ENCODE assay signal across 1 cellular context in the genomic region with DNA sequence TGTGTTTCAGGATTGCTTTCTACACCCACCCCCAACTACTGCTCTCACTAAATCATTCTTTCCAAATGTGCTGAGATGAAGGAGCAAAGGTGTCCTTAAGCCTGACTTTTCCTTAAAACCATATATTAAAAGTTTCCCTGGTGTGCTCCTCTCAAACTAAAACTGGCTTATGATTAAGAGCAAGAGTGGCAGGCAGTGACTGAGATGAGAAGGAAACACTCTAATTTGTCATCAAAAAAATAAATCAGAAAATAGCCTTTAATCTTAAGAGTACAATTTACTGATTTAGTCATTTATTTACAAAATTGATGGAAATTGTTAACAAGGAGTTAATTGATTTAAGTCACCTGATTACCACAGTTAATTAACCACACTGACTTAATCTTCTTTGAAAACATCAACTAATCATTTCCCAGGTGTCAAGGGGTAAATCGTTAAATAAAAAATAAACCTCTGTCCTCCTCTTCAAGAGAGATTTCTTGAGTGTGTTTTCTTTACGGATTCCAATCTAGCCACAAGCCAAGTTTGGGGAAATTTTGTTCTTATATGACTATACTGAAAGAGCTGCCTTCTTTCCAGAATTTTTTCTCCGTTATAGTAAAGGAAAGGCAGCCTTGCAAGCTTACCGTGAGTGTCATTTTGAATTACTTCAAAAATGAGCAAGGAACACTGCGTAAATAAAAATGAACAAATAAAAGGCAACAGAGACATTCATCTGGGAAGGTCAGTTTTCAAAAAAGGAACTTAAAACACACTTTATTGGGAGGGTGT.
TF ChIP-seq lines count a peak whose summit lies in the region.

No MANE protein-coding gene starts in this region.

TF ChIP-seq in HEK293, 187 proteins besides CTCF, POLR2A, EP300 and RAD21 (continued from another document and continues in another):
- TF ChIP-seq, protein P1, sequence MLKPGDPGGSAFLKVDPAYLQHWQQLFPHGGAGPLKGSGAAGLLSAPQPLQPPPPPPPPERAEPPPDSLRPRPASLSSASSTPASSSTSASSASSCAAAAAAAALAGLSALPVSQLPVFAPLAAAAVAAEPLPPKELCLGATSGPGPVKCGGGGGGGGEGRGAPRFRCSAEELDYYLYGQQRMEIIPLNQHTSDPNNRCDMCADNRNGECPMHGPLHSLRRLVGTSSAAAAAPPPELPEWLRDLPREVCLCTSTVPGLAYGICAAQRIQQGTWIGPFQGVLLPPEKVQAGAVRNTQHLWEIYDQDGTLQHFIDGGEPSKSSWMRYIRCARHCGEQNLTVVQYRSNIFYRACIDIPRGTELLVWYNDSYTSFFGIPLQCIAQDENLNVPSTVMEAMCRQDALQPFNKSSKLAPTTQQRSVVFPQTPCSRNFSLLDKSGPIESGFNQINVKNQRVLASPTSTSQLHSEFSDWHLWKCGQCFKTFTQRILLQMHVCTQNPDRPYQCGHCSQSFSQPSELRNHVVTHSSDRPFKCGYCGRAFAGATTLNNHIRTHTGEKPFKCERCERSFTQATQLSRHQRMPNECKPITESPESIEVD (tag by site-specific recombination; IDR thresholded peaks at IDR 0.05) = peak; percentile 82
- TF ChIP-seq ZNF600 (tag by site-specific recombination; IDR thresholded peaks at IDR 0.05) (no peak), ZNF529 (tag by site-specific recombination; IDR thresholded peaks at IDR 0.05; ENCODE audit: insufficient replicate concordance) (no peak), ZNF24 (tag by site-specific recombination; IDR thresholded peaks at IDR 0.05) (no peak), ZNF112 (tag by site-specific recombination; IDR thresholded peaks at IDR 0.05) (no peak), ZNF521 (tag by site-specific recombination; IDR thresholded peaks at IDR 0.05) (no peak), ZNF292 (tag by site-specific recombination; IDR thresholded peaks at IDR 0.05; ENCODE audit: borderline replicate concordance, low read depth) (no peak), ZNF510 (tag by site-specific recombination; IDR thresholded peaks at IDR 0.05; ENCODE audit: insufficient replicate concordance) (no peak), ZNF626 (tag by site-specific recombination; IDR thresholded peaks at IDR 0.05) (no peak), ZNF560 (tag by site-specific recombination; IDR thresholded peaks at IDR 0.05; ENCODE audit: borderline replicate concordance) (no peak), HOXD13 (CRISPR knock-in tag; IDR thresholded peaks at IDR 0.05; ENCODE audit: borderline replicate concordance) (no peak), ZNF624 (tag by site-specific recombination; IDR thresholded peaks at IDR 0.05) (no peak), SCRT2 (tag by site-specific recombination; IDR thresholded peaks at IDR 0.05) (no peak), ZNF791 (tag by site-specific recombination; IDR thresholded peaks at IDR 0.05) (no peak), ZFHX2 (tag by site-specific recombination; conservative IDR thresholded peaks at IDR 0.05) (no peak), ZNF416 (tag by site-specific recombination; IDR thresholded peaks at IDR 0.05) (no peak), ZNF239 (tag by site-specific recombination; IDR thresholded peaks at IDR 0.05) (no peak), ZNF830 (tag by site-specific recombination; IDR thresholded peaks at IDR 0.05; ENCODE audit: low read depth) (no peak), ZBTB1 (tag by site-specific recombination; IDR thresholded peaks at IDR 0.05) (no peak), ZSCAN16 (tag by site-specific recombination; IDR thresholded peaks at IDR 0.05) (no peak), ZNF311 (tag by site-specific recombination; IDR thresholded peaks at IDR 0.05; ENCODE audit: borderline replicate concordance) (no peak), ZNF501 (tag by site-specific recombination; IDR thresholded peaks at IDR 0.05) (no peak), KLF10 (tag by site-specific recombination; IDR thresholded peaks at IDR 0.05) (0 out of 2 replicates have a peak, but pooled peaks have one; percentile 36), GLIS2 (tag by site-specific recombination; IDR thresholded peaks at IDR 0.05) (no peak), ZFP3 (tag by site-specific recombination; IDR thresholded peaks at IDR 0.05; ENCODE audit: low read depth) (no peak), ZNF658 (tag by site-specific recombination; IDR thresholded peaks at IDR 0.05) (no peak), ZBTB21 (tag by site-specific recombination; IDR thresholded peaks at IDR 0.05) (no peak), ZNF184 (tag by site-specific recombination; IDR thresholded peaks at IDR 0.05) (no peak), TCF7L2 (IDR thresholded peaks at IDR 0.05; ENCODE audit: borderline replicate concordance, low read depth, low read length) (peak; percentile 70), ZNF274 (IDR thresholded peaks at IDR 0.05; ENCODE audit: low read length) (no peak), ZNF274 (tag by site-specific recombination; IDR thresholded peaks at IDR 0.05; ENCODE audit: borderline replicate concordance) (no peak), ZNF394 (tag by site-specific recombination; IDR thresholded peaks at IDR 0.05; ENCODE audit: borderline replicate concordance) (no peak), ZFP69B (tag by site-specific recombination; IDR thresholded peaks at IDR 0.05) (no peak), KLF1 (tag by site-specific recombination; IDR thresholded peaks at IDR 0.05) (0 out of 2 replicates have a peak, but pooled peaks have one; percentile 43), ZNF843 (tag by site-specific recombination; IDR thresholded peaks at IDR 0.05) (peak; percentile 63), ZNF677 (tag by site-specific recombination; IDR thresholded peaks at IDR 0.05) (no peak), ZNF132 (tag by site-specific recombination; IDR thresholded peaks at IDR 0.05; ENCODE audit: borderline replicate concordance) (no peak), ZNF302 (tag by site-specific recombination; IDR thresholded peaks at IDR 0.05; ENCODE audit: low read depth) (no peak), ZNF670 (tag by site-specific recombination; IDR thresholded peaks at IDR 0.05; ENCODE audit: low read depth) (no peak), ZNF366 (tag by site-specific recombination; conservative IDR thresholded peaks at IDR 0.05) (0 out of 2 replicates have a peak, but pooled peaks have one; percentile 34), MYNN (tag by site-specific recombination; IDR thresholded peaks at IDR 0.05; ENCODE audit: borderline replicate concordance) (no peak), KLF8 (tag by site-specific recombination; IDR thresholded peaks at IDR 0.05) (no peak)
- TF ChIP-seq, protein P2, sequence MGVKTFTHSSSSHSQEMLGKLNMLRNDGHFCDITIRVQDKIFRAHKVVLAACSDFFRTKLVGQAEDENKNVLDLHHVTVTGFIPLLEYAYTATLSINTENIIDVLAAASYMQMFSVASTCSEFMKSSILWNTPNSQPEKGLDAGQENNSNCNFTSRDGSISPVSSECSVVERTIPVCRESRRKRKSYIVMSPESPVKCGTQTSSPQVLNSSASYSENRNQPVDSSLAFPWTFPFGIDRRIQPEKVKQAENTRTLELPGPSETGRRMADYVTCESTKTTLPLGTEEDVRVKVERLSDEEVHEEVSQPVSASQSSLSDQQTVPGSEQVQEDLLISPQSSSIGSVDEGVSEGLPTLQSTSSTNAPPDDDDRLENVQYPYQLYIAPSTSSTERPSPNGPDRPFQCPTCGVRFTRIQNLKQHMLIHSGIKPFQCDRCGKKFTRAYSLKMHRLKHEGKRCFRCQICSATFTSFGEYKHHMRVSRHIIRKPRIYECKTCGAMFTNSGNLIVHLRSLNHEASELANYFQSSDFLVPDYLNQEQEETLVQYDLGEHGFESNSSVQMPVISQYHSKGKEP (tag by site-specific recombination; IDR thresholded peaks at IDR 0.05) = no peak
- TF ChIP-seq, protein P3, sequence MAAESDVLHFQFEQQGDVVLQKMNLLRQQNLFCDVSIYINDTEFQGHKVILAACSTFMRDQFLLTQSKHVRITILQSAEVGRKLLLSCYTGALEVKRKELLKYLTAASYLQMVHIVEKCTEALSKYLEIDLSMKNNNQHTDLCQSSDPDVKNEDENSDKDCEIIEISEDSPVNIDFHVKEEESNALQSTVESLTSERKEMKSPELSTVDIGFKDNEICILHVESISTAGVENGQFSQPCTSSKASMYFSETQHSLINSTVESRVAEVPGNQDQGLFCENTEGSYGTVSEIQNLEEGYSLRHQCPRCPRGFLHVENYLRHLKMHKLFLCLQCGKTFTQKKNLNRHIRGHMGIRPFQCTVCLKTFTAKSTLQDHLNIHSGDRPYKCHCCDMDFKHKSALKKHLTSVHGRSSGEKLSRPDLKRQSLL (tag by site-specific recombination; IDR thresholded peaks at IDR 0.05) = no peak
- TF ChIP-seq, protein P4, sequence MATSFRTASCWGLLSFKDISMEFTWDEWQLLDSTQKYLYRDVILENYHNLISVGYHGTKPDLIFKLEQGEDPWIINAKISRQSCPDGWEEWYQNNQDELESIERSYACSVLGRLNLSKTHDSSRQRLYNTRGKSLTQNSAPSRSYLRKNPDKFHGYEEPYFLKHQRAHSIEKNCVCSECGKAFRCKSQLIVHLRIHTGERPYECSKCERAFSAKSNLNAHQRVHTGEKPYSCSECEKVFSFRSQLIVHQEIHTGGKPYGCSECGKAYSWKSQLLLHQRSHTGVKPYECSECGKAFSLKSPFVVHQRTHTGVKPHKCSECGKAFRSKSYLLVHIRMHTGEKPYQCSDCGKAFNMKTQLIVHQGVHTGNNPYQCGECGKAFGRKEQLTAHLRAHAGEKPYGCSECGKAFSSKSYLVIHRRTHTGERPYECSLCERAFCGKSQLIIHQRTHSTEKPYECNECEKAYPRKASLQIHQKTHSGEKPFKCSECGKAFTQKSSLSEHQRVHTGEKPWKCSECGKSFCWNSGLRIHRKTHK (tag by site-specific recombination; IDR thresholded peaks at IDR 0.05) = no peak
- TF ChIP-seq, protein P5, sequence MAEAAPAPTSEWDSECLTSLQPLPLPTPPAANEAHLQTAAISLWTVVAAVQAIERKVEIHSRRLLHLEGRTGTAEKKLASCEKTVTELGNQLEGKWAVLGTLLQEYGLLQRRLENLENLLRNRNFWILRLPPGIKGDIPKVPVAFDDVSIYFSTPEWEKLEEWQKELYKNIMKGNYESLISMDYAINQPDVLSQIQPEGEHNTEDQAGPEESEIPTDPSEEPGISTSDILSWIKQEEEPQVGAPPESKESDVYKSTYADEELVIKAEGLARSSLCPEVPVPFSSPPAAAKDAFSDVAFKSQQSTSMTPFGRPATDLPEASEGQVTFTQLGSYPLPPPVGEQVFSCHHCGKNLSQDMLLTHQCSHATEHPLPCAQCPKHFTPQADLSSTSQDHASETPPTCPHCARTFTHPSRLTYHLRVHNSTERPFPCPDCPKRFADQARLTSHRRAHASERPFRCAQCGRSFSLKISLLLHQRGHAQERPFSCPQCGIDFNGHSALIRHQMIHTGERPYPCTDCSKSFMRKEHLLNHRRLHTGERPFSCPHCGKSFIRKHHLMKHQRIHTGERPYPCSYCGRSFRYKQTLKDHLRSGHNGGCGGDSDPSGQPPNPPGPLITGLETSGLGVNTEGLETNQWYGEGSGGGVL (tag by site-specific recombination; IDR thresholded peaks at IDR 0.05) = no peak
- TF ChIP-seq, protein P6, sequence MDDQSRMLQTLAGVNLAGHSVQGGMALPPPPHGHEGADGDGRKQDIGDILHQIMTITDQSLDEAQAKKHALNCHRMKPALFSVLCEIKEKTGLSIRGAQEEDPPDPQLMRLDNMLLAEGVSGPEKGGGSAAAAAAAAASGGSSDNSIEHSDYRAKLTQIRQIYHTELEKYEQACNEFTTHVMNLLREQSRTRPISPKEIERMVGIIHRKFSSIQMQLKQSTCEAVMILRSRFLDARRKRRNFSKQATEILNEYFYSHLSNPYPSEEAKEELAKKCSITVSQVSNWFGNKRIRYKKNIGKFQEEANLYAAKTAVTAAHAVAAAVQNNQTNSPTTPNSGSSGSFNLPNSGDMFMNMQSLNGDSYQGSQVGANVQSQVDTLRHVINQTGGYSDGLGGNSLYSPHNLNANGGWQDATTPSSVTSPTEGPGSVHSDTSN (CRISPR knock-in tag; IDR thresholded peaks at IDR 0.05) = no peak
- TF ChIP-seq, protein P7, sequence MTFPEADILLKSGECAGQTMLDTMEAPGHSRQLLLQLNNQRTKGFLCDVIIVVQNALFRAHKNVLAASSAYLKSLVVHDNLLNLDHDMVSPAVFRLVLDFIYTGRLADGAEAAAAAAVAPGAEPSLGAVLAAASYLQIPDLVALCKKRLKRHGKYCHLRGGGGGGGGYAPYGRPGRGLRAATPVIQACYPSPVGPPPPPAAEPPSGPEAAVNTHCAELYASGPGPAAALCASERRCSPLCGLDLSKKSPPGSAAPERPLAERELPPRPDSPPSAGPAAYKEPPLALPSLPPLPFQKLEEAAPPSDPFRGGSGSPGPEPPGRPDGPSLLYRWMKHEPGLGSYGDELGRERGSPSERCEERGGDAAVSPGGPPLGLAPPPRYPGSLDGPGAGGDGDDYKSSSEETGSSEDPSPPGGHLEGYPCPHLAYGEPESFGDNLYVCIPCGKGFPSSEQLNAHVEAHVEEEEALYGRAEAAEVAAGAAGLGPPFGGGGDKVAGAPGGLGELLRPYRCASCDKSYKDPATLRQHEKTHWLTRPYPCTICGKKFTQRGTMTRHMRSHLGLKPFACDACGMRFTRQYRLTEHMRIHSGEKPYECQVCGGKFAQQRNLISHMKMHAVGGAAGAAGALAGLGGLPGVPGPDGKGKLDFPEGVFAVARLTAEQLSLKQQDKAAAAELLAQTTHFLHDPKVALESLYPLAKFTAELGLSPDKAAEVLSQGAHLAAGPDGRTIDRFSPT (tag by site-specific recombination; IDR thresholded peaks at IDR 0.05) = no peak
- TF ChIP-seq, protein P8, sequence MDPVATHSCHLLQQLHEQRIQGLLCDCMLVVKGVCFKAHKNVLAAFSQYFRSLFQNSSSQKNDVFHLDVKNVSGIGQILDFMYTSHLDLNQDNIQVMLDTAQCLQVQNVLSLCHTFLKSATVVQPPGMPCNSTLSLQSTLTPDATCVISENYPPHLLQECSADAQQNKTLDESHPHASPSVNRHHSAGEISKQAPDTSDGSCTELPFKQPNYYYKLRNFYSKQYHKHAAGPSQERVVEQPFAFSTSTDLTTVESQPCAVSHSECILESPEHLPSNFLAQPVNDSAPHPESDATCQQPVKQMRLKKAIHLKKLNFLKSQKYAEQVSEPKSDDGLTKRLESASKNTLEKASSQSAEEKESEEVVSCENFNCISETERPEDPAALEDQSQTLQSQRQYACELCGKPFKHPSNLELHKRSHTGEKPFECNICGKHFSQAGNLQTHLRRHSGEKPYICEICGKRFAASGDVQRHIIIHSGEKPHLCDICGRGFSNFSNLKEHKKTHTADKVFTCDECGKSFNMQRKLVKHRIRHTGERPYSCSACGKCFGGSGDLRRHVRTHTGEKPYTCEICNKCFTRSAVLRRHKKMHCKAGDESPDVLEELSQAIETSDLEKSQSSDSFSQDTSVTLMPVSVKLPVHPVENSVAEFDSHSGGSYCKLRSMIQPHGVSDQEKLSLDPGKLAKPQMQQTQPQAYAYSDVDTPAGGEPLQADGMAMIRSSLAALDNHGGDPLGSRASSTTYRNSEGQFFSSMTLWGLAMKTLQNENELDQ (tag by site-specific recombination; IDR thresholded peaks at IDR 0.05; ENCODE audit: low read depth) = no peak
- TF ChIP-seq, protein P9, sequence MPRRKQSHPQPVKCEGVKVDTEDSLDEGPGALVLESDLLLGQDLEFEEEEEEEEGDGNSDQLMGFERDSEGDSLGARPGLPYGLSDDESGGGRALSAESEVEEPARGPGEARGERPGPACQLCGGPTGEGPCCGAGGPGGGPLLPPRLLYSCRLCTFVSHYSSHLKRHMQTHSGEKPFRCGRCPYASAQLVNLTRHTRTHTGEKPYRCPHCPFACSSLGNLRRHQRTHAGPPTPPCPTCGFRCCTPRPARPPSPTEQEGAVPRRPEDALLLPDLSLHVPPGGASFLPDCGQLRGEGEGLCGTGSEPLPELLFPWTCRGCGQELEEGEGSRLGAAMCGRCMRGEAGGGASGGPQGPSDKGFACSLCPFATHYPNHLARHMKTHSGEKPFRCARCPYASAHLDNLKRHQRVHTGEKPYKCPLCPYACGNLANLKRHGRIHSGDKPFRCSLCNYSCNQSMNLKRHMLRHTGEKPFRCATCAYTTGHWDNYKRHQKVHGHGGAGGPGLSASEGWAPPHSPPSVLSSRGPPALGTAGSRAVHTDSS (tag by site-specific recombination; IDR thresholded peaks at IDR 0.05) = no peak
